ENCODE assay signal across 8 cellular contexts in genomic region chr3:30012941-30013543, GRCh38.
A peak's percentile ranks its signal among the peaks of the same experiment; 100 is the strongest.
DNase-seq lines count a peak whose midpoint lies in the region; ATAC-seq and TF ChIP-seq lines count a peak whose summit lies in the region.

No MANE protein-coding gene starts in this region.

- peak; percentile 18 to 73 (median 59) for TF ChIP-seq CTCF in body of pancreas (IDR thresholded peaks at IDR 0.05)
- TF ChIP-seq CTCF in spleen (IDR thresholded peaks at IDR 0.05 in 8 of 11, conservative IDR thresholded peaks at IDR 0.05 in 3 of 11): peak in 9 of 11 experiments; percentile 34 to 70 (median 56)

- H3K9me3 ChIP-seq in body of pancreas (no peaks in the 10 kb centered on the region), spleen (no peaks in the 10 kb centered on the region)

- TF ChIP-seq POLR2A in body of pancreas (IDR thresholded peaks at IDR 0.05): no peak
- TF ChIP-seq POLR2A in spleen (IDR thresholded peaks at IDR 0.05): no peak

- no peak for ATAC-seq in activated CD4-positive, CD25-positive, alpha-beta regulatory T cell treated with anti-CD3 and anti-CD28 coated beads, Interleukin-2, amount 50 U/mL, for 24 hours
- ATAC-seq in body of pancreas: peak; percentile 76
- no peak for ATAC-seq in GM19397 (IDR thresholded peaks at IDR 0.05; ENCODE audit: unreplicated experiment)

- H3K27me3 ChIP-seq in body of pancreas: no peaks in the 10 kb centered on the region
- no peaks in the 10 kb centered on the region for H3K27me3 ChIP-seq in spleen (replicated peaks in 1 of 7)

- intact Hi-C loops in body of pancreas (cut with DNase I) (no loop called here), spleen (cut with DNase I; ENCODE audit: low total_unique reads) (no loop called here)

- H3K4me3 ChIP-seq in body of pancreas (no peak overlapping the region), spleen (no peak overlapping the region)

- H3K36me3 ChIP-seq in body of pancreas (replicated peaks in 1 of 2; ENCODE audit: insufficient read depth in 1 of 2, low read depth in 2 of 2): no peaks in the 10 kb centered on the region
- no peaks in the 10 kb centered on the region for H3K36me3 ChIP-seq in spleen

- H3K4me1 ChIP-seq in body of pancreas (no peaks in the 10 kb centered on the region), spleen (peaks cover 0 to under 1% (median 0%) of the 10 kb centered on the region in 6 donors)

- DNase-seq in activated CD4-positive, CD25-positive, alpha-beta regulatory T cell (lab: John Stamatoyannopoulos, UW): peak in 3 of 4 experiments; percentile 0 to 30 (median 3)
- DNase-seq in MV-4-11 (lab: John Stamatoyannopoulos, UW): peak; percentile 31
- DNase-seq in SKM-1 treated with dmso at 0.1 percent for 144 hours (lab: John Stamatoyannopoulos, UW; ENCODE audit: unreplicated experiment): peak; percentile 69
- peak; percentile 74 to 84 (median 77) for DNase-seq in body of pancreas
- DNase-seq in iPS DF 4.7 (ENCODE audit: extremely low read depth, low spot score): peak; percentile 72
- DNase-seq in spleen: no peak

- 2 to 5% methylated on average over 2 of the region's 2 CpGs for WGBS in body of pancreas, 2 donors
- WGBS in spleen, 5 donors: 0 to 3% (median 2%) methylated on average over 2 of the region's 2 CpGs

- H3K27ac ChIP-seq in body of pancreas (no peak overlapping the region), spleen (no peak overlapping the region)
